15 cellular contexts compared by ENCODE assay signal in genomic region chr13:25796474-25796873, GRCh38.
DNase-seq lines count a peak whose midpoint lies in the region; ATAC-seq and TF ChIP-seq lines count a peak whose summit lies in the region.
"Had no signal": no experiment of that assay in that cellular context is flagged by ENCODE, and none has a peak within 500 bp of the region (broad histone marks: within the 10 kb centered on the region; RNA-seq: fewer than 3 reads in every experiment).

No MANE protein-coding gene starts in this region.

- intact Hi-C loops in Caco-2 (cut with micrococcal nuclease; ENCODE audit: unreplicated experiment) (no loop called here), tibial artery (cut with DNase I; ENCODE audit: low total_unique reads) (no loop called here)

- ATAC-seq in WTC11, result no peak
- ATAC-seq: CD8-positive, alpha-beta T cell; HCT116 had no signal

- no peak for TF ChIP-seq CTCF in brain microvascular endothelial cell (IDR thresholded peaks at IDR 0.05; ENCODE audit: low read depth, low read length, missing control alignments)
- no peak for TF ChIP-seq CTCF in Caco-2 (IDR thresholded peaks at IDR 0.05; ENCODE audit: insufficient read depth in 1 of 2, low read depth in 1 of 2, low read length in 1 of 2, severe bottlenecking in 1 of 2, unreplicated experiment in 1 of 2)
- no peak for TF ChIP-seq CTCF in tibial artery (IDR thresholded peaks at IDR 0.05)
- no peak for TF ChIP-seq CTCF in WTC11 (IDR thresholded peaks at IDR 0.05)

- H3K4ac ChIP-seq in trophoblast cell (ENCODE audit: low read depth, low read length), result no peak overlapping the region

- no peak overlapping the region for H4K8ac ChIP-seq in trophoblast cell (ENCODE audit: low read depth, low read length)

- peaks cover 0 to 100% (median 70%) of the 10 kb centered on the region in 10 experiments; a peak in 16 of 20 replicates for H3K4me1 ChIP-seq in BLaER1 treated with 17β-estradiol and CSF1 and Interleukin-3, amounts not matched to agents 10 nM and 100 nM
- no peaks in the 10 kb centered on the region for H3K4me1 ChIP-seq in adipocyte (ENCODE audit: control insufficient read depth, insufficient read depth, low read length)
- no peaks in the 10 kb centered on the region for H3K4me1 ChIP-seq in trophoblast cell (ENCODE audit: control insufficient read depth in 1 of 2, insufficient read depth in 2 of 2, low read length in 2 of 2)
- 0 out of 2 replicates have a peak, but pooled peaks cover 3% of the 10 kb centered on the region for H3K4me1 ChIP-seq in Caco-2
- H3K4me1 ChIP-seq in tibial artery, result no peaks in the 10 kb centered on the region

- H3K27ac Mint-ChIP-seq in Caco-2 (ENCODE audit: unreplicated experiment), result no peak overlapping the region
- no peak overlapping the region for H3K27ac Mint-ChIP-seq in WTC11
- H3K27ac Mint-ChIP-seq: B cell; CD14-positive monocyte; CD8-positive, alpha-beta T cell; IgD-negative memory B cell had no signal

- CTCF ChIA-PET in Caco-2 (lab: Charles Lee), result interaction anchor here (0.7 kb wide), 1 partner anchor 492 kb away, joined by 3 read pairs; no protein-coding TSS in a partner anchor
- CTCF ChIA-PET in WTC11 (lab: Charles Lee), result no interaction called here

- no peak overlapping the region for H3K23ac ChIP-seq in trophoblast cell (ENCODE audit: low read length)

- in situ Hi-C loops in brain microvascular endothelial cell (cut with HindIII; ENCODE audit: low pct_ligation_motif_present, low sequenced_read_pairs), result no loop called here

- H3K36me3 Mint-ChIP-seq in Caco-2 (ENCODE audit: insufficient read depth, unreplicated experiment) (no peaks in the 10 kb centered on the region), WTC11 (no peaks in the 10 kb centered on the region)
- H3K36me3 Mint-ChIP-seq: CD14-positive monocyte; CD8-positive, alpha-beta T cell; IgD-negative memory B cell had no signal

- H3K14ac ChIP-seq in trophoblast cell (ENCODE audit: low read length), result no peak overlapping the region

- no TSS peak for BruUV-seq in Caco-2 (replicated peaks; lab: Mats Ljungman, UMichigan)

- no peak overlapping the region for H2BK12ac ChIP-seq in trophoblast cell (ENCODE audit: low read length)

- no peak overlapping the region for H3K27ac ChIP-seq in BLaER1 treated with 17β-estradiol and CSF1 and Interleukin-3, amounts not matched to agents 10 nM and 100 nM
- no peak overlapping the region for H3K27ac ChIP-seq in brain microvascular endothelial cell
- H3K27ac ChIP-seq in trophoblast cell (ENCODE audit: low read depth, low read length), result no peak overlapping the region
- no peak overlapping the region for H3K27ac ChIP-seq in tibial artery

- H3K4me1 Mint-ChIP-seq in Caco-2 (ENCODE audit: low read depth, unreplicated experiment) (no peaks in the 10 kb centered on the region), WTC11 (peaks cover 10% of the 10 kb centered on the region)
- H3K4me1 Mint-ChIP-seq: B cell, CD14-positive monocyte, IgD-negative memory B cell had no signal

- no peak overlapping the region for H4K12ac ChIP-seq in trophoblast cell (ENCODE audit: low read depth, low read length)

- no peak overlapping the region for H3K18ac ChIP-seq in trophoblast cell (ENCODE audit: low read length)

- peak overlapping the region in 6 of 11 experiments; percentile 5 to 38 (median 20); a peak in 6 of 22 replicates for H3K4me2 ChIP-seq in BLaER1 treated with 17β-estradiol and CSF1 and Interleukin-3, amounts not matched to agents 10 nM and 100 nM
- H3K4me2 ChIP-seq in trophoblast cell (ENCODE audit: low read length), result no peak overlapping the region

- H3K9me3 Mint-ChIP-seq in Caco-2 (ENCODE audit: unreplicated experiment) (no peaks in the 10 kb centered on the region), WTC11 (no peaks in the 10 kb centered on the region)
- H3K9me3 Mint-ChIP-seq: CD8-positive, alpha-beta T cell had no signal

- no peak overlapping the region for H2AFZ ChIP-seq in trophoblast cell (ENCODE audit: insufficient read depth, low read length, poor library complexity)

- no CpG with 5 or more reads among the region's 1 CpG for WGBS in trophoblast cell (ENCODE audit: extremely low coverage, insufficient coverage, insufficient read length)

- POLR2A ChIA-PET in Caco-2 (lab: Charles Lee), result no interaction called here
- POLR2A ChIA-PET in WTC11 (lab: Charles Lee), result no interaction called here

- peaks cover 7% of the 10 kb centered on the region for H3K27me3 Mint-ChIP-seq in Caco-2 (ENCODE audit: insufficient read depth, unreplicated experiment)
- H3K27me3 Mint-ChIP-seq in WTC11 (ENCODE audit: low read depth), result no peaks in the 10 kb centered on the region
- H3K27me3 Mint-ChIP-seq: B cell, IgD-negative memory B cell had no signal

- H3K4me3 ChIP-seq in BLaER1 treated with 17β-estradiol and CSF1 and Interleukin-3, amounts not matched to agents 10 nM and 100 nM, result no peak overlapping the region
- no peak overlapping the region for H3K4me3 ChIP-seq in adipocyte (ENCODE audit: low read length)
- no peak overlapping the region for H3K4me3 ChIP-seq in brain microvascular endothelial cell (ENCODE audit: low read depth, low read length)
- H3K4me3 ChIP-seq in trophoblast cell (ENCODE audit: low read depth, low read length), result no peak overlapping the region
- no peak overlapping the region for H3K4me3 ChIP-seq in Caco-2 (ENCODE audit: low read depth, low read length)
- H3K4me3 ChIP-seq in tibial artery, result no peak overlapping the region

- no peaks in the 10 kb centered on the region for H3K79me2 ChIP-seq in trophoblast cell (ENCODE audit: control insufficient read depth, insufficient read depth, low read length, poor library complexity)

- no peak overlapping the region for H2BK120ac ChIP-seq in trophoblast cell (ENCODE audit: insufficient read depth, low read length, poor library complexity)

- peaks cover 11 to 29% (median 16%) of the 10 kb centered on the region in 11 experiments for H3K9me3 ChIP-seq in BLaER1 treated with 17β-estradiol and CSF1 and Interleukin-3, amounts not matched to agents 10 nM and 100 nM (replicated peaks in 1 of 11)
- H3K9me3 ChIP-seq in adipocyte (ENCODE audit: control insufficient read depth, low read length), result no peaks in the 10 kb centered on the region
- H3K9me3 ChIP-seq in trophoblast cell (ENCODE audit: insufficient read depth, low read depth, low read length), result no peaks in the 10 kb centered on the region
- no peaks in the 10 kb centered on the region for H3K9me3 ChIP-seq in Caco-2
- H3K9me3 ChIP-seq in tibial artery, result no peaks in the 10 kb centered on the region

- no peaks in the 10 kb centered on the region; a peak in 1 of 22 replicates for H3K36me3 ChIP-seq in BLaER1 treated with 17β-estradiol and CSF1 and Interleukin-3, amounts not matched to agents 10 nM and 100 nM
- H3K36me3 ChIP-seq in adipocyte (ENCODE audit: control insufficient read depth, insufficient read depth, low read length, severe bottlenecking), result no peaks in the 10 kb centered on the region
- H3K36me3 ChIP-seq in brain microvascular endothelial cell (replicated peaks), result no peaks in the 10 kb centered on the region
- H3K36me3 ChIP-seq in trophoblast cell (ENCODE audit: control insufficient read depth in 1 of 2, insufficient read depth in 2 of 2, low read length in 2 of 2), result no peaks in the 10 kb centered on the region
- H3K36me3 ChIP-seq in Caco-2 (ENCODE audit: control insufficient read depth, insufficient read depth, low read length), result no peaks in the 10 kb centered on the region
- H3K36me3 ChIP-seq in tibial artery, result no peaks in the 10 kb centered on the region

- H3K9ac ChIP-seq in BLaER1 treated with 17β-estradiol and CSF1 and Interleukin-3, amounts not matched to agents 10 nM and 100 nM, result no peak overlapping the region
- H3K9ac ChIP-seq in adipocyte (ENCODE audit: low read length) (no peak overlapping the region), trophoblast cell (ENCODE audit: low read length) (no peak overlapping the region)

- no peak overlapping the region for H2BK5ac ChIP-seq in trophoblast cell (ENCODE audit: low read depth, low read length, poor library complexity)

- no peaks in the 10 kb centered on the region for H3K27me3 ChIP-seq in BLaER1 treated with 17β-estradiol and CSF1 and Interleukin-3, amounts not matched to agents 10 nM and 100 nM
- H3K27me3 ChIP-seq in adipocyte (replicated peaks; ENCODE audit: control insufficient read depth, insufficient read depth, low read length) (peaks cover 17% of the 10 kb centered on the region), brain microvascular endothelial cell (replicated peaks) (no peaks in the 10 kb centered on the region), trophoblast cell (ENCODE audit: insufficient read depth, low read length) (no peaks in the 10 kb centered on the region), Caco-2 (replicated peaks; ENCODE audit: control insufficient read depth, insufficient read depth, low read length) (no peaks in the 10 kb centered on the region; the same call in 1 of the 2 replicates), tibial artery (peaks cover 0 to 4% of the 10 kb centered on the region in 2 donors)

- DNase-seq in adipocyte (ENCODE audit: low read depth), result peak; percentile 17
- peak; percentile 34 for DNase-seq in brain microvascular endothelial cell
- DNase-seq in trophoblast cell, result peak; percentile 69 to 90
- DNase-seq in Caco-2, result no peak
- DNase-seq in tibial artery, result no peak
- DNase-seq in NCI-H1436 (lab: John Stamatoyannopoulos, UW), result no peak
- DNase-seq in WTC11 (ENCODE audit: low spot score), result no peak
- DNase-seq: CD8-positive, alpha-beta T cell; COR-L47; DMS53 had no signal

- no peaks in the 10 kb centered on the region for H4K20me1 ChIP-seq in BLaER1 treated with 17β-estradiol and CSF1 and Interleukin-3, amounts not matched to agents 10 nM and 100 nM

- H3K79me1 ChIP-seq in trophoblast cell (ENCODE audit: low read length), result no peaks in the 10 kb centered on the region

- no peak overlapping the region for H4K91ac ChIP-seq in trophoblast cell (ENCODE audit: low read depth, low read length)

- H3K4me3 Mint-ChIP-seq in Caco-2 (ENCODE audit: unreplicated experiment) (no peak overlapping the region), WTC11 (no peak overlapping the region)
- H3K4me3 Mint-ChIP-seq: B cell; CD14-positive monocyte; CD8-positive, alpha-beta T cell; IgD-negative memory B cell had no signal

- no peak overlapping the region for H2AK5ac ChIP-seq in trophoblast cell (ENCODE audit: low read length)

TF ChIP-seq in WTC11, 78 proteins besides CTCF, POLR2A, EP300 and RAD21 (continues in another document):
- TF ChIP-seq ZNF416 (CRISPR knock-in tag; IDR thresholded peaks at IDR 0.05) (no peak), CREB1 (CRISPR knock-in tag; IDR thresholded peaks at IDR 0.05) (no peak), ZNF671 (CRISPR knock-in tag; IDR thresholded peaks at IDR 0.05) (no peak), ZNF263 (CRISPR knock-in tag; IDR thresholded peaks at IDR 0.05; ENCODE audit: low read depth) (no peak), ZNF232 (CRISPR knock-in tag; IDR thresholded peaks at IDR 0.05) (no peak), ZNF219 (CRISPR knock-in tag; IDR thresholded peaks at IDR 0.05; ENCODE audit: borderline replicate concordance) (no peak), NR2C2 (CRISPR knock-in tag; IDR thresholded peaks at IDR 0.05) (no peak), MXD4 (CRISPR knock-in tag; IDR thresholded peaks at IDR 0.05; ENCODE audit: borderline replicate concordance) (no peak)

Comparison
In these comparisons a context has a peak if more than half of its experiments do, and no peak if none do; other contexts are left out.
1. DNase-seq: peak in adipocyte (single experiment), brain microvascular endothelial cell (single experiment) and trophoblast cell (2 of 2); none in Caco-2 (0 of 2), tibial artery (0 of 2), NCI-H1436 (single experiment) and WTC11 (single experiment).